In the genomic region with DNA sequence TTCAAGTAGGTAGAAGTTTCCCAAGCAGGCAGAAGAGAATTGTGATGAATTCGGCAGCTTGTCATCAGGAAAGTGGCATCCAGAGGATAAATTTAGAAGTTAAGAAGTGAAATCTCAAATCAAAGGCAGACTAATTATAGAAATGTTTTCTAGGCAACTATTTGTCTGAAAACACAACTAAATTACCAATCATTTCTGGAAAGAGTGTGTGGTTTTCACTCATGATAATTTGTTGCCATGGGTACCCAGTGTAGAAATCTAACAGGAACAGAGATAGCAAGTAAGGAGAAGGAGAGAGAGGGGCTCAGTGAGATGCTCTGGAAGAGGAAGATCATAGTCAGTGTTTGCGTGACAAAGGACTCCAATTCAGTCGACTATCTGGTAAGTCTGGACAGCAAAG, we compare ENCODE assay signal across 2 cellular contexts.
TF ChIP-seq lines count a peak whose summit lies in the region.

No MANE protein-coding gene starts in this region.

TF ChIP-seq in neural cell, 6 proteins besides CTCF, POLR2A, EP300 and RAD21 (continued from another document):
- TF ChIP-seq REST (IDR thresholded peaks at IDR 0.05; ENCODE audit: borderline replicate concordance) = no peak

TF ChIP-seq in SK-N-SH treated with all-trans-retinoic acid at 6 μM for 48 hours, 23 proteins besides CTCF, POLR2A, EP300 and RAD21 (continued from another document):
- TF ChIP-seq, protein P1, sequence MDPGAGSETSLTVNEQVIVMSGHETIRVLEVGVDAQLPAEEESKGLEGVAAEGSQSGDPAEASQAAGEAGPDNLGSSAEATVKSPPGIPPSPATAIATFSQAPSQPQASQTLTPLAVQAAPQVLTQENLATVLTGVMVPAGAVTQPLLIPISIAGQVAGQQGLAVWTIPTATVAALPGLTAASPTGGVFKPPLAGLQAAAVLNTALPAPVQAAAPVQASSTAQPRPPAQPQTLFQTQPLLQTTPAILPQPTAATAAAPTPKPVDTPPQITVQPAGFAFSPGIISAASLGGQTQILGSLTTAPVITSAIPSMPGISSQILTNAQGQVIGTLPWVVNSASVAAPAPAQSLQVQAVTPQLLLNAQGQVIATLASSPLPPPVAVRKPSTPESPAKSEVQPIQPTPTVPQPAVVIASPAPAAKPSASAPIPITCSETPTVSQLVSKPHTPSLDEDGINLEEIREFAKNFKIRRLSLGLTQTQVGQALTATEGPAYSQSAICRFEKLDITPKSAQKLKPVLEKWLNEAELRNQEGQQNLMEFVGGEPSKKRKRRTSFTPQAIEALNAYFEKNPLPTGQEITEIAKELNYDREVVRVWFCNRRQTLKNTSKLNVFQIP (CRISPR knock-in tag; IDR thresholded peaks at IDR 0.05; ENCODE audit: borderline replicate concordance, low read depth) = no peak
- TF ChIP-seq ZNF565 (CRISPR knock-in tag; conservative IDR thresholded peaks at IDR 0.05; ENCODE audit: low read depth) (no peak), ZFP30 (CRISPR knock-in tag; IDR thresholded peaks at IDR 0.05) (no peak), ZNF8 (CRISPR knock-in tag; IDR thresholded peaks at IDR 0.05) (no peak), PPARA (CRISPR knock-in tag; IDR thresholded peaks at IDR 0.05; ENCODE audit: borderline replicate concordance) (no peak), SNAI2 (CRISPR knock-in tag; IDR thresholded peaks at IDR 0.05) (no peak), ESRRG (CRISPR knock-in tag; IDR thresholded peaks at IDR 0.05) (no peak), ISL1 (CRISPR knock-in tag; IDR thresholded peaks at IDR 0.05) (no peak), ZC3H10 (CRISPR knock-in tag; IDR thresholded peaks at IDR 0.05) (no peak)
- TF ChIP-seq, protein P2, sequence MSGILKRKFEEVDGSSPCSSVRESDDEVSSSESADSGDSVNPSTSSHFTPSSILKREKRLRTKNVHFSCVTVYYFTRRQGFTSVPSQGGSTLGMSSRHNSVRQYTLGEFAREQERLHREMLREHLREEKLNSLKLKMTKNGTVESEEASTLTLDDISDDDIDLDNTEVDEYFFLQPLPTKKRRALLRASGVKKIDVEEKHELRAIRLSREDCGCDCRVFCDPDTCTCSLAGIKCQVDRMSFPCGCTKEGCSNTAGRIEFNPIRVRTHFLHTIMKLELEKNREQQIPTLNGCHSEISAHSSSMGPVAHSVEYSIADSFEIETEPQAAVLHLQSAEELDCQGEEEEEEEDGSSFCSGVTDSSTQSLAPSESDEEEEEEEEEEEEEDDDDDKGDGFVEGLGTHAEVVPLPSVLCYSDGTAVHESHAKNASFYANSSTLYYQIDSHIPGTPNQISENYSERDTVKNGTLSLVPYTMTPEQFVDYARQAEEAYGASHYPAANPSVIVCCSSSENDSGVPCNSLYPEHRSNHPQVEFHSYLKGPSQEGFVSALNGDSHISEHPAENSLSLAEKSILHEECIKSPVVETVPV (CRISPR knock-in tag; IDR thresholded peaks at IDR 0.05) = no peak
- TF ChIP-seq, protein P3, sequence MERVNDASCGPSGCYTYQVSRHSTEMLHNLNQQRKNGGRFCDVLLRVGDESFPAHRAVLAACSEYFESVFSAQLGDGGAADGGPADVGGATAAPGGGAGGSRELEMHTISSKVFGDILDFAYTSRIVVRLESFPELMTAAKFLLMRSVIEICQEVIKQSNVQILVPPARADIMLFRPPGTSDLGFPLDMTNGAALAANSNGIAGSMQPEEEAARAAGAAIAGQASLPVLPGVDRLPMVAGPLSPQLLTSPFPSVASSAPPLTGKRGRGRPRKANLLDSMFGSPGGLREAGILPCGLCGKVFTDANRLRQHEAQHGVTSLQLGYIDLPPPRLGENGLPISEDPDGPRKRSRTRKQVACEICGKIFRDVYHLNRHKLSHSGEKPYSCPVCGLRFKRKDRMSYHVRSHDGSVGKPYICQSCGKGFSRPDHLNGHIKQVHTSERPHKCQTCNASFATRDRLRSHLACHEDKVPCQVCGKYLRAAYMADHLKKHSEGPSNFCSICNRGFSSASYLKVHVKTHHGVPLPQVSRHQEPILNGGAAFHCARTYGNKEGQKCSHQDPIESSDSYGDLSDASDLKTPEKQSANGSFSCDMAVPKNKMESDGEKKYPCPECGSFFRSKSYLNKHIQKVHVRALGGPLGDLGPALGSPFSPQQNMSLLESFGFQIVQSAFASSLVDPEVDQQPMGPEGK (CRISPR knock-in tag; IDR thresholded peaks at IDR 0.05; ENCODE audit: borderline replicate concordance) = no peak
